Comparison of ENCODE assay signal across 21 cellular contexts in the genomic region with DNA sequence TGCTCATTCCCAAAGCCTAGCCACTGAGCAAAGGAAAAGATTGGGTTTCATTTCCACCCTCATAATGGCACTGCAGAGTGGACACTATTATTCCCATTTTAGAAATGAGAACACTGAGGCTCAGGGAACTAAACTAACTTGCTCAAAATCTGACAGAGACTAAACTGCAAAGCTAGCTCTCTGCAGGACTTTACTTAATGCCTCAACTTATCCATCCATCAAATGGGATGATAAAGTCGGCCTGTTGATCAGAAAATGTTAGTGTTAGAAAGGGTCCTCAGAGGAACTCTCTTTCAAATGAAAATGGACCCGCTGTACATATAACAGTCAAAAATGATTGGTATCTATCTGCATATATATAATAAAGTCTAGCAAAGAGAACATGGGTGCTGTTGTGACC.
"Had no signal": no experiment of that assay in that cellular context is flagged by ENCODE, and none has a peak within 500 bp of the region (broad histone marks: within the 10 kb centered on the region; RNA-seq: fewer than 3 reads in every experiment).

No MANE protein-coding gene starts in this region.

- H3K36me3 Mint-ChIP-seq: activated CD4-positive, alpha-beta memory T cell treated with anti-CD3 and anti-CD28 coated beads for 36 hours; activated naive CD4-positive, alpha-beta T cell treated with anti-CD3 and anti-CD28 coated beads, Interleukin-2, amount 50 U/mL, for 72 hours; T-cell; WTC11 had no signal

- H3K4me1 ChIP-seq: body of pancreas, breast epithelium had no signal

- H3K36me3 ChIP-seq: adrenal gland, breast epithelium, MG63 had no signal

- H3K27me3 Mint-ChIP-seq: activated CD4-positive, alpha-beta memory T cell treated with anti-CD3 and anti-CD28 coated beads for 36 hours; activated CD4-positive, alpha-beta T cell treated with anti-CD3 and anti-CD28 coated beads for 36 hours; T-cell had no signal

- H3K4me3 ChIP-seq: adrenal gland, body of pancreas, breast epithelium, MG63 had no signal

- ATAC-seq: body of pancreas had no signal

- DNase-seq: NCI-H1105 treated with DMSO at 0.1 percent for 48 hours; NCI-H1436; NCI-H1694; NCI-H2029; NCI-H345; NCI-H524 treated with DMSO at 0.1 percent for 48 hours; NK-92 treated with Interleukin-12 subunit alpha and Interleukin-12 subunit beta, amount 100 ng/mL, for 24 hours; Right ventricle myocardium superior had no signal

- H3K27me3 ChIP-seq: adrenal gland, body of pancreas, breast epithelium, MG63 had no signal

- H3K9me3 Mint-ChIP-seq: activated CD4-positive, alpha-beta memory T cell treated with anti-CD3 and anti-CD28 coated beads for 36 hours; activated naive CD4-positive, alpha-beta T cell treated with anti-CD3 and anti-CD28 coated beads for 36 hours; activated T-cell treated with anti-CD3 and anti-CD28 coated beads, Interleukin-2, amount 50 U/mL, for 4 hours; activated T-helper 1 cell treated with anti-CD3 and anti-CD28 coated beads, Interleukin-12 subunit alpha, Interleukin-12 subunit beta, Interleukin-2, Interleukin-4 antibody, amounts not matched to agents 30 ng/mL and 10 ng/mL and 1 ng/mL, durations not matched to agents 14 hours and 24 hours and 36 hours; T-cell had no signal

- H3K9me3 ChIP-seq: adrenal gland, body of pancreas, breast epithelium, MG63 had no signal

- H3K27ac ChIP-seq: adrenal gland, body of pancreas, breast epithelium had no signal

- H3K4me3 Mint-ChIP-seq: activated CD4-positive, alpha-beta memory T cell treated with anti-CD3 and anti-CD28 coated beads for 36 hours; activated CD4-positive, alpha-beta T cell treated with anti-CD3 and anti-CD28 coated beads for 36 hours; activated T-helper 1 cell treated with anti-CD3 and anti-CD28 coated beads, Interleukin-12 subunit alpha, Interleukin-12 subunit beta, Interleukin-2, Interleukin-4 antibody, amounts not matched to agents 30 ng/mL and 10 ng/mL and 1 ng/mL, durations not matched to agents 14 hours and 24 hours and 36 hours; T-helper 17 cell; WTC11 had no signal

- H3K27ac Mint-ChIP-seq: activated CD4-positive, alpha-beta memory T cell treated with anti-CD3 and anti-CD28 coated beads for 36 hours; activated CD4-positive, alpha-beta T cell treated with anti-CD3 and anti-CD28 coated beads for 36 hours; activated naive CD4-positive, alpha-beta T cell treated with anti-CD3 and anti-CD28 coated beads for 36 hours; activated T-helper 1 cell treated with anti-CD3 and anti-CD28 coated beads, Interleukin-12 subunit alpha, Interleukin-12 subunit beta, Interleukin-2, Interleukin-4 antibody, amounts not matched to agents 30 ng/mL and 10 ng/mL and 1 ng/mL, durations not matched to agents 14 hours and 24 hours and 36 hours; T-helper 17 cell; WTC11 had no signal
